9 cellular contexts compared by ENCODE assay signal in the genomic region with DNA sequence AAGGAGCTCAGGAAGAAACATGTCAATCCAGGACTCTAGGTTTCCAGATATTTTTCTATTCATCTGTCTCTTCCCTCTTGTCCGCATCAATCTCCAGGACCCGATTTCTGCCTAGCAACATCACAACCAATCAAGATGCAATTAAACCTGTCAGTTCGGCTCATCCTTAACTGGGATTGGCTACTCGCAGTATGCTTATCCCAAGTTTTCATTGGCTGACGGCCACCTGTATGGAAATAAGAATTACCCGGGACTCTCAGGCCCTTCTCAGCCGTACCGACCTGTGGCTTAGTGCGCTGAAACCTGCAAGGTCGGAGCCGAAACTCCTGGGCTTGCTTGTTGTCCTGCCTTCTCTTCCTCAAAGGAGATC. TPM values are rescaled to one million over a fixed set of nuclear protein-coding genes. Genes with fewer than 3 reads are reported as not detected.
DNase-seq lines count a peak whose midpoint lies in the region; ATAC-seq and TF ChIP-seq lines count a peak whose summit lies in the region.
"Had no signal": no experiment of that assay in that cellular context is flagged by ENCODE, and none has a peak within 500 bp of the region (broad histone marks: within the 10 kb centered on the region; RNA-seq: fewer than 3 reads in every experiment).

No MANE protein-coding gene starts in this region.

- H3K27ac Mint-ChIP-seq in activated T-cell treated with anti-CD3 and anti-CD28 coated beads, Interleukin-2, amount 50 U/mL, for 72 hours, result no peak overlapping the region
- no peak overlapping the region for H3K27ac Mint-ChIP-seq in activated naive CD8-positive, alpha-beta T cell
- no peak overlapping the region for H3K27ac Mint-ChIP-seq in neural progenitor cell
- H3K27ac Mint-ChIP-seq: activated naive CD8-positive, alpha-beta T cell treated with anti-CD3 and anti-CD28 coated beads, Interleukin-2, amount 10 ng/mL, durations not matched to agents 7 days and 5 days had no signal

- H3K9me3 ChIP-seq in neural progenitor cell (ENCODE audit: low read depth), result no peaks in the 10 kb centered on the region

- H3K4me1 ChIP-seq in neural progenitor cell, result peaks cover 27% of the 10 kb centered on the region

- no peak overlapping the region for H3K9ac ChIP-seq in neural progenitor cell

- H3K4me1 Mint-ChIP-seq in activated T-cell treated with anti-CD3 and anti-CD28 coated beads, Interleukin-2, amount 50 U/mL, for 72 hours (ENCODE audit: low read depth), result peaks cover 30% of the 10 kb centered on the region
- H3K4me1 Mint-ChIP-seq in activated T-cell treated with anti-CD3 and anti-CD28 coated beads, Interleukin-2, amount 50 U/mL, for 4 hours (ENCODE audit: low read depth), result peaks cover 27% of the 10 kb centered on the region
- H3K4me1 Mint-ChIP-seq in activated naive CD8-positive, alpha-beta T cell (ENCODE audit: low read depth), result peaks cover 24% of the 10 kb centered on the region
- H3K4me1 Mint-ChIP-seq in neural progenitor cell, result peaks cover 29% of the 10 kb centered on the region

- no peak for DNase-seq in activated T-cell treated with anti-CD3 and anti-CD28 coated beads, Interleukin-2, amount 50 U/mL, for 72 hours
- DNase-seq in activated T-cell treated with anti-CD3 and anti-CD28 coated beads, Interleukin-2, amount 50 U/mL, for 4 hours, result no peak
- DNase-seq in NCI-H1930 (lab: John Stamatoyannopoulos, UW) (peak; percentile 92), globus pallidus (ENCODE audit: low spot score) (peak; percentile 92), neural progenitor cell (ENCODE audit: low spot score) (peak; percentile 94)
- DNase-seq: activated naive CD8-positive, alpha-beta T cell treated with anti-CD3 and anti-CD28 coated beads, Interleukin-2, amount 10 ng/mL, durations not matched to agents 7 days and 5 days had no signal

- H3K36me3 ChIP-seq in neural progenitor cell, result no peaks in the 10 kb centered on the region

- H3K9me3 Mint-ChIP-seq in activated T-cell treated with anti-CD3 and anti-CD28 coated beads, Interleukin-2, amount 50 U/mL, for 72 hours, result no peaks in the 10 kb centered on the region
- H3K9me3 Mint-ChIP-seq in activated T-cell treated with anti-CD3 and anti-CD28 coated beads, Interleukin-2, amount 50 U/mL, for 4 hours, result no peaks in the 10 kb centered on the region
- no peaks in the 10 kb centered on the region for H3K9me3 Mint-ChIP-seq in activated naive CD8-positive, alpha-beta T cell (ENCODE audit: low read depth)
- H3K9me3 Mint-ChIP-seq in neural progenitor cell, result peaks cover 7% of the 10 kb centered on the region
- H3K9me3 Mint-ChIP-seq: activated naive CD8-positive, alpha-beta T cell treated with anti-CD3 and anti-CD28 coated beads, Interleukin-2, amount 10 ng/mL, durations not matched to agents 7 days and 5 days had no signal

- H2AFZ ChIP-seq in neural progenitor cell (replicated peaks), result peak overlapping the region; percentile 23

- peaks cover 93% of the 10 kb centered on the region for H3K27me3 ChIP-seq in neural progenitor cell

- no peak overlapping the region for H3K27ac ChIP-seq in neural progenitor cell

- peaks cover 0 to 2% of the 10 kb centered on the region in 2 donors for H3K36me3 Mint-ChIP-seq in activated T-cell treated with anti-CD3 and anti-CD28 coated beads, Interleukin-2, amount 50 U/mL, for 72 hours (ENCODE audit: insufficient read depth in 2 of 2)
- H3K36me3 Mint-ChIP-seq in activated T-cell treated with anti-CD3 and anti-CD28 coated beads, Interleukin-2, amount 50 U/mL, for 4 hours (ENCODE audit: insufficient read depth), result no peaks in the 10 kb centered on the region
- peaks cover 2% of the 10 kb centered on the region for H3K36me3 Mint-ChIP-seq in activated naive CD8-positive, alpha-beta T cell
- peaks cover 2% of the 10 kb centered on the region for H3K36me3 Mint-ChIP-seq in neural progenitor cell
- H3K36me3 Mint-ChIP-seq: activated naive CD8-positive, alpha-beta T cell treated with anti-CD3 and anti-CD28 coated beads, Interleukin-2, amount 10 ng/mL, durations not matched to agents 7 days and 5 days had no signal

- H3K4me3 ChIP-seq in neural progenitor cell, result peak overlapping the region; percentile 43

- peak overlapping the region; percentile 50 to 61 for H3K4me3 Mint-ChIP-seq in activated T-cell treated with anti-CD3 and anti-CD28 coated beads, Interleukin-2, amount 50 U/mL, for 72 hours
- H3K4me3 Mint-ChIP-seq in activated T-cell treated with anti-CD3 and anti-CD28 coated beads, Interleukin-2, amount 50 U/mL, for 4 hours, result no peak overlapping the region
- H3K4me3 Mint-ChIP-seq in activated naive CD8-positive, alpha-beta T cell, result peak overlapping the region; percentile 74
- peak overlapping the region; percentile 74 for H3K4me3 Mint-ChIP-seq in neural progenitor cell

- peak overlapping the region; percentile 87 for H3K4me2 ChIP-seq in neural progenitor cell

- H3K79me2 ChIP-seq in neural progenitor cell (ENCODE audit: low read depth), result no peaks in the 10 kb centered on the region

- H3K27me3 Mint-ChIP-seq in activated T-cell treated with anti-CD3 and anti-CD28 coated beads, Interleukin-2, amount 50 U/mL, for 72 hours (ENCODE audit: low read depth), result peaks cover 85% of the 10 kb centered on the region
- H3K27me3 Mint-ChIP-seq in activated T-cell treated with anti-CD3 and anti-CD28 coated beads, Interleukin-2, amount 50 U/mL, for 4 hours (ENCODE audit: low read depth), result peaks cover 83% of the 10 kb centered on the region
- peaks cover 52% of the 10 kb centered on the region for H3K27me3 Mint-ChIP-seq in activated naive CD8-positive, alpha-beta T cell
- H3K27me3 Mint-ChIP-seq in neural progenitor cell (ENCODE audit: insufficient read depth, low read depth), result peaks cover 63% of the 10 kb centered on the region

- peak in 1 of 2 donors; percentile 26 for ATAC-seq in activated T-cell treated with anti-CD3 and anti-CD28 coated beads, Interleukin-2, amount 50 U/mL, for 72 hours (replicated peaks in 1 of 2)
- ATAC-seq in activated T-cell treated with anti-CD3 and anti-CD28 coated beads, Interleukin-2, amount 50 U/mL, for 4 hours, result no peak
- ATAC-seq in HG02798 (IDR thresholded peaks at IDR 0.05; ENCODE audit: poor library complexity, unreplicated experiment) (no peak), GM18519 (IDR thresholded peaks at IDR 0.05; ENCODE audit: low FRiP score, unreplicated experiment) (no peak)

- peaks cover 26% of the 10 kb centered on the region for H3F3A ChIP-seq in neural progenitor cell (ENCODE audit: low read depth)

- no peak for TF ChIP-seq CTCF in neural progenitor cell (IDR thresholded peaks at IDR 0.05)

- no peaks in the 10 kb centered on the region for H4K20me1 ChIP-seq in neural progenitor cell (ENCODE audit: low read depth)

RNA-seq across cellular contexts. Expression of a gene that starts 20.4 kb away (rescaled TPM):
- 100 to 1,000 TPM; 349 to 440 TPM for total RNA-seq in activated T-cell treated with anti-CD3 and anti-CD28 coated beads, Interleukin-2, amount 50 U/mL, for 72 hours
- 100 to 1,000 TPM; 338 to 364 (median 342) TPM for total RNA-seq in activated T-cell treated with anti-CD3 and anti-CD28 coated beads, Interleukin-2, amount 50 U/mL, for 4 hours
- 461 and 715 TPM in 2 replicates for total RNA-seq in neural progenitor cell (ENCODE audit: low replicate concordance)

RNA-seq across cellular contexts. Expression of a gene that starts 31.0 kb away (rescaled TPM):
- 10 to 100 TPM; 60.1 to 71.3 TPM for total RNA-seq in activated T-cell treated with anti-CD3 and anti-CD28 coated beads, Interleukin-2, amount 50 U/mL, for 72 hours
- total RNA-seq in activated T-cell treated with anti-CD3 and anti-CD28 coated beads, Interleukin-2, amount 50 U/mL, for 4 hours, result 1 to 10 TPM; 2.6 to 9.9 (median 7.1) TPM
- total RNA-seq in neural progenitor cell (ENCODE audit: low replicate concordance), result 25.3 and 46.0 TPM in 2 replicates

RNA-seq across cellular contexts. Expression of a gene that starts 55.5 kb away (rescaled TPM):
- total RNA-seq in activated T-cell treated with anti-CD3 and anti-CD28 coated beads, Interleukin-2, amount 50 U/mL, for 72 hours, result not detected
- not detected for total RNA-seq in activated T-cell treated with anti-CD3 and anti-CD28 coated beads, Interleukin-2, amount 50 U/mL, for 4 hours
- not detected in 2 replicates for total RNA-seq in neural progenitor cell (ENCODE audit: low replicate concordance)
- total RNA-seq: activated naive CD8-positive, alpha-beta T cell treated with anti-CD3 and anti-CD28 coated beads, Interleukin-2, amount 10 ng/mL, durations not matched to agents 7 days and 5 days had no signal

Comparison
In these comparisons a context has a peak if more than half of its experiments do, and no peak if none do; other contexts are left out.
1. DNase-seq: peak in NCI-H1930 (2 of 2), globus pallidus (single experiment) and neural progenitor cell (single experiment); none in activated T-cell treated with anti-CD3 and anti-CD28 coated beads, Interleukin-2, amount 50 U/mL, for 72 hours (0 of 2) and activated T-cell treated with anti-CD3 and anti-CD28 coated beads, Interleukin-2, amount 50 U/mL, for 4 hours (single experiment).